ENCODE assay signal across 4 cellular contexts in genomic region chr7:149446026-149446425, GRCh38. TPM values are rescaled to one million over a fixed set of nuclear protein-coding genes. Genes with fewer than 3 reads are reported as not detected.
DNase-seq lines count a peak whose midpoint lies in the region; ATAC-seq and TF ChIP-seq lines count a peak whose summit lies in the region.
"Not testable (repeated sequence)": the region's sequence is repeated elsewhere in the genome, so short reads cannot be mapped to it uniquely, and the experiment has no call there.

No MANE protein-coding gene starts in this region.

- 94 to 96% methylated on average over 6 to 11 of the region's 11 CpGs for WGBS in endodermal cell (ENCODE audit: insufficient coverage in 1 of 2, insufficient read length in 1 of 2), 2 experiments
- WGBS in lung, 2 donors: 97 to 98% methylated on average over 11 of the region's 11 CpGs
- WGBS in spleen, 5 donors: 94 to 98% (median 98%) methylated on average over 11 of the region's 11 CpGs

- H3K4me3 Mint-ChIP-seq in endodermal cell, type B pancreatic cell: not testable (repeated sequence)

- not testable (repeated sequence) for ATAC-seq in lung (ENCODE audit: insufficient read depth, low FRiP score)

- H3K36me3 ChIP-seq in endodermal cell (ENCODE audit: control insufficient read depth, insufficient read depth, low read length) (peaks cover 50% of the 10 kb centered on the region), lung (ENCODE audit: control insufficient read depth in 2 of 2, insufficient read depth in 2 of 2, low read length in 2 of 2) (peaks cover 30 to 44% of the 10 kb centered on the region in 2 donors), spleen (peaks cover 5 to 80% (median 54%) of the 10 kb centered on the region in 6 donors)

- H3K27ac ChIP-seq in endodermal cell (ENCODE audit: low read depth, low read length); lung (ENCODE audit: low read depth in 1 of 2, low read length in 1 of 2); spleen: not testable (repeated sequence)

- H3K4me3 ChIP-seq in endodermal cell (ENCODE audit: low read length); lung; spleen: not testable (repeated sequence)

- intact Hi-C loops in spleen (cut with DNase I; ENCODE audit: low total_unique reads): not testable (repeated sequence)

- H3K9me3 Mint-ChIP-seq in endodermal cell, type B pancreatic cell: not testable (repeated sequence)

- peaks cover 54% of the 10 kb centered on the region for H3K36me3 Mint-ChIP-seq in endodermal cell (ENCODE audit: low read depth)
- peaks cover 21% of the 10 kb centered on the region for H3K36me3 Mint-ChIP-seq in type B pancreatic cell

- H3K27ac Mint-ChIP-seq in endodermal cell, type B pancreatic cell: not testable (repeated sequence)

- H3K27me3 ChIP-seq in endodermal cell (ENCODE audit: control insufficient read depth, insufficient read depth, low read length, poor library complexity, severe bottlenecking); lung (ENCODE audit: control insufficient read depth, insufficient read depth); spleen (replicated peaks in 1 of 7): not testable (repeated sequence)

- not testable (repeated sequence) for H3K27me3 Mint-ChIP-seq in endodermal cell (ENCODE audit: insufficient read depth); type B pancreatic cell

- H3K4me1 ChIP-seq in endodermal cell (ENCODE audit: control insufficient read depth, insufficient read depth, low read length); lung (ENCODE audit: control insufficient read depth in 2 of 2, insufficient read depth in 2 of 2, low read length in 2 of 2); spleen: not testable (repeated sequence)

- not testable (repeated sequence) for H3K9me3 ChIP-seq in endodermal cell (ENCODE audit: control insufficient read depth, low read length); lung (ENCODE audit: control insufficient read depth in 2 of 2, insufficient read depth in 1 of 2, low read length in 1 of 2); spleen

- DNase-seq in endodermal cell (peak; percentile 8), lung (ENCODE audit: low spot score) (peak; percentile 18), spleen (peak; percentile 40), type B pancreatic cell (ENCODE audit: extremely low spot score, unreplicated experiment) (peak; percentile 22)

- not testable (repeated sequence) for TF ChIP-seq POLR2A in spleen (IDR thresholded peaks at IDR 0.05)

- TF ChIP-seq CTCF in endodermal cell (conservative IDR thresholded peaks at IDR 0.05); lung (IDR thresholded peaks at IDR 0.05; ENCODE audit: control extremely low read depth, extremely low read depth); spleen (IDR thresholded peaks at IDR 0.05 in 8 of 11, conservative IDR thresholded peaks at IDR 0.05 in 3 of 11); type B pancreatic cell (conservative IDR thresholded peaks at IDR 0.05): not testable (repeated sequence)

- H3K4me1 Mint-ChIP-seq in endodermal cell; type B pancreatic cell (ENCODE audit: unreplicated experiment): not testable (repeated sequence)

- H3K9ac ChIP-seq in endodermal cell (ENCODE audit: extremely low read depth, low read length, poor library complexity, severe bottlenecking): not testable (repeated sequence)

RNA-seq across cellular contexts. Expression of gene ZNF777, which starts 14.8 kb away (rescaled TPM):
- 10 to 100 TPM in 1 of 2 donors, 1 to 10 TPM in 1; 9.7 to 11.1 TPM for total RNA-seq in endodermal cell
- polyA plus RNA-seq in endodermal cell (2013, experiment 1 of 2): 14.3 TPM
- polyA plus RNA-seq in endodermal cell (2013, experiment 2 of 2): 13.7 TPM
- total RNA-seq in lung: 10 to 100 TPM in 1 of 2 donors, 1 to 10 TPM in 1; 7.6 to 12.3 TPM
- polyA plus RNA-seq in lung: 1 to 10 TPM; 7.8 to 9.4 TPM
- total RNA-seq in spleen: 10 to 100 TPM in 5 of 7 donors, 1 to 10 TPM in 2; 9.3 to 12.6 (median 10.5) TPM
- 1 to 10 TPM; 3.4 to 7.7 (median 4.3) TPM for polyA plus RNA-seq in spleen
- 17.4 and 17.6 TPM in 2 replicates for total RNA-seq in type B pancreatic cell (ENCODE audit: low replicate concordance)

RNA-seq across cellular contexts. Expression of gene ZNF746, which starts 51.6 kb away (rescaled TPM):
- total RNA-seq in endodermal cell: 10 to 100 TPM; 20.1 to 22.3 TPM
- 12.6 TPM for polyA plus RNA-seq in endodermal cell (2013, experiment 1 of 2)
- 13.3 TPM for polyA plus RNA-seq in endodermal cell (2013, experiment 2 of 2)
- total RNA-seq in lung: 10 to 100 TPM; 16.4 to 25.1 TPM
- 10 to 100 TPM in 1 of 2 donors, 1 to 10 TPM in 1; 8.9 to 17.8 TPM for polyA plus RNA-seq in lung
- 10 to 100 TPM; 27.4 to 46.5 (median 34.8) TPM for total RNA-seq in spleen
- polyA plus RNA-seq in spleen: 10 to 100 TPM in 1 of 3 donors, 1 to 10 TPM in 2; 6.1 to 12.5 (median 8.2) TPM
- 20.2 and 20.4 TPM in 2 replicates for total RNA-seq in type B pancreatic cell (ENCODE audit: low replicate concordance)
